8 cellular contexts compared by ENCODE assay signal in genomic region chr11:76209671-76209955, GRCh38. TPM values are rescaled to one million over a fixed set of nuclear protein-coding genes. Genes with fewer than 3 reads are reported as not detected.
DNase-seq lines count a peak whose midpoint lies in the region; ATAC-seq and TF ChIP-seq lines count a peak whose summit lies in the region.

No MANE protein-coding gene starts in this region.

- no peak overlapping the region for H4K8ac ChIP-seq in neuronal stem cell (ENCODE audit: low read depth, low read length)

- intact Hi-C loops in CD14-positive monocyte (cut with micrococcal nuclease), result loop anchor here (2.0 to 10.0 kb wide), 8 partner anchors 25 to 475 kb away; partner anchors contain the start of genes GVQW3 (in 1 of the 2) and THAP12 (in 1 of the 2)

- peaks cover 39% of the 10 kb centered on the region for H3K4me1 Mint-ChIP-seq in CD14-positive monocyte
- H3K4me1 Mint-ChIP-seq in endodermal cell, result peaks cover 14% of the 10 kb centered on the region

- no peak overlapping the region for H2BK15ac ChIP-seq in neuronal stem cell (ENCODE audit: low read length)

- H2BK5ac ChIP-seq in neuronal stem cell (ENCODE audit: low read length), result no peak overlapping the region

- TF ChIP-seq CTCF in CD14-positive monocyte (IDR thresholded peaks at IDR 0.05), result no peak
- no peak for TF ChIP-seq CTCF in NB4 (IDR thresholded peaks at IDR 0.05; ENCODE audit: low read depth, low read length)
- TF ChIP-seq CTCF in endodermal cell (conservative IDR thresholded peaks at IDR 0.05), result no peak

- H3K27me3 Mint-ChIP-seq in CD14-positive monocyte (ENCODE audit: low read depth in 3 of 3) (peaks cover 58 to 96% (median 73%) of the 10 kb centered on the region in 3 donors), endodermal cell (ENCODE audit: insufficient read depth) (peaks cover 93% of the 10 kb centered on the region)

- POLR2A ChIA-PET in HEK293T (lab: Yijun Ruan, JAX), result interaction anchor here (0.8 to 7.1 kb wide), 6 partner anchors 21 to 161 kb away, joined by 3 to 60 read pairs (median 4); no protein-coding TSS in a partner anchor

- H3K9ac ChIP-seq in endodermal cell (ENCODE audit: extremely low read depth, low read length, poor library complexity, severe bottlenecking), result no peak overlapping the region
- no peak overlapping the region for H3K9ac ChIP-seq in neuronal stem cell (ENCODE audit: low read depth, low read length, poor library complexity)

- H3K23ac ChIP-seq in neuronal stem cell (ENCODE audit: low read depth, low read length, poor library complexity), result peak overlapping the region; percentile 47

- H3K4me1 ChIP-seq in endodermal cell (ENCODE audit: control insufficient read depth, insufficient read depth, low read length), result peaks cover 2% of the 10 kb centered on the region
- peaks cover 20 to 28% of the 10 kb centered on the region in 2 donors for H3K4me1 ChIP-seq in neuronal stem cell (ENCODE audit: control insufficient read depth in 2 of 2, insufficient read depth in 1 of 2, low read depth in 1 of 2, low read length in 2 of 2)

- H2BK12ac ChIP-seq in neuronal stem cell (ENCODE audit: low read length), result no peak overlapping the region

- no peak for TF ChIP-seq POLR2A in NB4 (IDR thresholded peaks at IDR 0.05; ENCODE audit: extremely low read depth, insufficient read length)

- H2AK5ac ChIP-seq in neuronal stem cell (ENCODE audit: low read depth, low read length), result peak overlapping the region; percentile 41

- CTCF ChIA-PET in HEK293T (lab: Yijun Ruan, JAX), result interaction anchor here (1.0 to 4.0 kb wide), 8 partner anchors 25 to 312 kb away, joined by 4 to 29 read pairs (median 5); no protein-coding TSS in a partner anchor

- H3K27ac ChIP-seq in endodermal cell (ENCODE audit: low read depth, low read length) (no peak overlapping the region), neuronal stem cell (replicated peaks; ENCODE audit: low read length) (no peak overlapping the region)

- H3K9me3 ChIP-seq in endodermal cell (ENCODE audit: control insufficient read depth, low read length), result no peaks in the 10 kb centered on the region
- no peaks in the 10 kb centered on the region for H3K9me3 ChIP-seq in neuronal stem cell (replicated peaks in 1 of 2; ENCODE audit: control insufficient read depth in 2 of 2, insufficient read depth in 1 of 2, low read depth in 1 of 2, low read length in 2 of 2)

- H3K79me1 ChIP-seq in neuronal stem cell (ENCODE audit: low read depth, low read length), result no peaks in the 10 kb centered on the region

- no peak overlapping the region for H3K4me3 ChIP-seq in NB4 (ENCODE audit: low read depth, low read length)
- H3K4me3 ChIP-seq in endodermal cell (ENCODE audit: low read length), result peak overlapping the region; percentile 79
- H3K4me3 ChIP-seq in neuronal stem cell (ENCODE audit: low read length in 2 of 2), result peak overlapping the region; percentile 56 to 76

- H3K36me3 ChIP-seq in endodermal cell (ENCODE audit: control insufficient read depth, insufficient read depth, low read length), result no peaks in the 10 kb centered on the region
- H3K36me3 ChIP-seq in neuronal stem cell (replicated peaks in 1 of 2; ENCODE audit: control insufficient read depth in 2 of 2, insufficient read depth in 2 of 2, low read length in 2 of 2), result no peaks in the 10 kb centered on the region

- peak overlapping the region; percentile 92 for H2AFZ ChIP-seq in neuronal stem cell (ENCODE audit: low read length)

- no peak overlapping the region for H3K27ac Mint-ChIP-seq in CD14-positive monocyte
- H3K27ac Mint-ChIP-seq in endodermal cell, result no peak overlapping the region

- H3K9me3 Mint-ChIP-seq in CD14-positive monocyte (peaks cover 0 to 30% (median 10%) of the 10 kb centered on the region in 7 donors), endodermal cell (no peaks in the 10 kb centered on the region)

- H3K4me3 Mint-ChIP-seq in CD14-positive monocyte (peak overlapping the region; percentile 71 to 74), endodermal cell (peak overlapping the region; percentile 56)

- DNase-seq in CD14-positive monocyte (ENCODE audit: low spot score), result no peak
- peak; percentile 50 for DNase-seq in NB4 (ENCODE audit: low read depth)
- no peak for DNase-seq in endodermal cell
- no peak for DNase-seq in neuronal stem cell (ENCODE audit: low spot score)
- DNase-seq in cerebellar nuclear complex (lab: John Stamatoyannopoulos, UW), result no peak
- DNase-seq in NCI-H1417 (lab: John Stamatoyannopoulos, UW), result no peak
- DNase-seq in HEK293T (ENCODE audit: extremely low spot score), result no peak

- peaks cover 0 to 12% of the 10 kb centered on the region in 2 donors for H3K36me3 Mint-ChIP-seq in CD14-positive monocyte
- H3K36me3 Mint-ChIP-seq in endodermal cell (ENCODE audit: low read depth), result no peaks in the 10 kb centered on the region

- no peak overlapping the region for H3K14ac ChIP-seq in neuronal stem cell (ENCODE audit: low read length)

- WGBS in endodermal cell (ENCODE audit: insufficient coverage in 1 of 2, insufficient read length in 1 of 2), 2 experiments, result 1 to 3% methylated on average over 5 to 17 of the region's 17 CpGs
- WGBS in neuronal stem cell (ENCODE audit: extremely low coverage in 2 of 2, insufficient read length in 2 of 2, insufficient replicate concordance in 1 of 2), 2 donors, result no CpG with 5 or more reads among the region's 17 CpGs

- ATAC-seq in GM18517 (IDR thresholded peaks at IDR 0.05; ENCODE audit: unreplicated experiment), result no peak

- H3K18ac ChIP-seq in neuronal stem cell (ENCODE audit: low read length), result peak overlapping the region; percentile 37

- no peak overlapping the region for H2BK120ac ChIP-seq in neuronal stem cell (ENCODE audit: low read depth, low read length)

- H3K4me2 ChIP-seq in neuronal stem cell (ENCODE audit: insufficient read depth, low read length, poor library complexity, severe bottlenecking), result peak overlapping the region; percentile 97

- peaks cover 92% of the 10 kb centered on the region for H3K27me3 ChIP-seq in endodermal cell (ENCODE audit: control insufficient read depth, insufficient read depth, low read length, poor library complexity, severe bottlenecking)
- H3K27me3 ChIP-seq in neuronal stem cell (ENCODE audit: control insufficient read depth in 3 of 3, insufficient read depth in 3 of 3, low read depth in 1 of 3, low read length in 3 of 3), result peaks cover 40 to 90% (median 86%) of the 10 kb centered on the region in 3 experiments

- H3K4ac ChIP-seq in neuronal stem cell (ENCODE audit: low read length), result no peak overlapping the region

- H4K91ac ChIP-seq in neuronal stem cell (ENCODE audit: low read depth, low read length, poor library complexity), result no peak overlapping the region

TF ChIP-seq in HEK293T, 16 proteins besides CTCF, POLR2A, EP300 and RAD21:
- TF ChIP-seq SUZ12 (IDR thresholded peaks at IDR 0.05), result no peak
- no peak for TF ChIP-seq NFRKB (IDR thresholded peaks at IDR 0.05)
- TF ChIP-seq SP1 (IDR thresholded peaks at IDR 0.05), result no peak
- TF ChIP-seq CTBP1 (IDR thresholded peaks at IDR 0.05; ENCODE audit: borderline replicate concordance), result no peak
- no peak for TF ChIP-seq FOXK2 (IDR thresholded peaks at IDR 0.05)
- no peak for TF ChIP-seq FOXA1 (IDR thresholded peaks at IDR 0.05)

RNA-seq across cellular contexts. Expression of gene WNT11, which starts 3.3 kb away (rescaled TPM):
- polyA plus RNA-seq in CD14-positive monocyte, result under 1 TPM; 0.09 to 0.24 TPM
- under 1 TPM; 0.53 to 0.62 TPM for total RNA-seq in endodermal cell
- polyA plus RNA-seq in endodermal cell (2013, experiment 1 of 2), result 0.85 TPM
- polyA plus RNA-seq in endodermal cell (2013, experiment 2 of 2), result 0.37 TPM
- 0.15 TPM for polyA plus RNA-seq in neuronal stem cell (2013, experiment 1 of 2)
- polyA plus RNA-seq in neuronal stem cell (2013, experiment 2 of 2), result 0.12 TPM
